ENCODE assay signal across 15 cellular contexts in genomic region chr3:115165701-115166100, GRCh38. TPM values are rescaled to one million over a fixed set of nuclear protein-coding genes. Genes with fewer than 3 reads are reported as not detected.
DNase-seq lines count a peak whose midpoint lies in the region; ATAC-seq and TF ChIP-seq lines count a peak whose summit lies in the region.
"Had no signal": no experiment of that assay in that cellular context is flagged by ENCODE, and none has a peak within 500 bp of the region (broad histone marks: within the 10 kb centered on the region; RNA-seq: fewer than 3 reads in every experiment).

No MANE protein-coding gene starts in this region.

- TF ChIP-seq CTCF in parathyroid adenoma (IDR thresholded peaks at IDR 0.05) (no peak), right lobe of liver (IDR thresholded peaks at IDR 0.05) (no peak)

- peaks cover 1% of the 10 kb centered on the region for H3K27me3 Mint-ChIP-seq in activated CD4-positive, alpha-beta T cell treated with anti-CD3 and anti-CD28 coated beads, Interleukin-2, amount 10 ng/mL, durations not matched to agents 24 days and 14 days
- no peaks in the 10 kb centered on the region for H3K27me3 Mint-ChIP-seq in activated naive CD8-positive, alpha-beta T cell treated with anti-CD3 and anti-CD28 coated beads, Interleukin-2, amount 50 U/mL, for 24 hours
- H3K27me3 Mint-ChIP-seq: stimulated activated memory B cell treated with anti-CD40 and anti-IgM and Interleukin-4, amounts not matched to agents 10 μg/mL and 1 μg/mL and 100 μg/mL, for 72 hours had no signal

- H3K27me3 ChIP-seq in parathyroid adenoma (ENCODE audit: control insufficient read depth, insufficient read depth, low read length) (no peaks in the 10 kb centered on the region), right lobe of liver (no peaks in the 10 kb centered on the region)
- H3K27me3 ChIP-seq: upper lobe of right lung had no signal

- no peaks in the 10 kb centered on the region for H3K36me3 Mint-ChIP-seq in activated CD4-positive, alpha-beta T cell treated with anti-CD3 and anti-CD28 coated beads, Interleukin-2, amount 10 ng/mL, durations not matched to agents 24 days and 14 days (ENCODE audit: low read depth)
- H3K36me3 Mint-ChIP-seq in activated naive CD8-positive, alpha-beta T cell treated with anti-CD3 and anti-CD28 coated beads, Interleukin-2, amount 50 U/mL, for 24 hours (ENCODE audit: low read depth), result peaks cover 2% of the 10 kb centered on the region
- H3K36me3 Mint-ChIP-seq: stimulated activated memory B cell treated with anti-CD40 and anti-IgM and Interleukin-4, amounts not matched to agents 10 μg/mL and 1 μg/mL and 100 μg/mL, for 72 hours had no signal

- WGBS in right lobe of liver (ENCODE audit: insufficient coverage, low coverage, low lambda C conversion rate, missing lambda C conversion rate), result 43% methylated on average over 3 of the region's 3 CpGs

- no peak overlapping the region for H3K9ac ChIP-seq in parathyroid adenoma

- peaks cover 24% of the 10 kb centered on the region for H3K4me1 Mint-ChIP-seq in activated CD4-positive, alpha-beta T cell treated with anti-CD3 and anti-CD28 coated beads, Interleukin-2, amount 10 ng/mL, durations not matched to agents 24 days and 14 days
- peaks cover 27% of the 10 kb centered on the region for H3K4me1 Mint-ChIP-seq in activated naive CD8-positive, alpha-beta T cell treated with anti-CD3 and anti-CD28 coated beads, Interleukin-2, amount 50 U/mL, for 24 hours

- H3K79me2 ChIP-seq in parathyroid adenoma, result no peaks in the 10 kb centered on the region

- no peak overlapping the region for H3K4me2 ChIP-seq in parathyroid adenoma (ENCODE audit: low read length)
- H3K4me2 ChIP-seq: PC-9 had no signal

- H3K9me3 ChIP-seq in parathyroid adenoma (ENCODE audit: control insufficient read depth, low read length), result no peaks in the 10 kb centered on the region
- H3K9me3 ChIP-seq in right lobe of liver, result no peaks in the 10 kb centered on the region
- H3K9me3 ChIP-seq: upper lobe of right lung had no signal

- H3K27ac ChIP-seq in parathyroid adenoma (no peak overlapping the region), right lobe of liver (no peak overlapping the region)
- H3K27ac ChIP-seq: PC-9, upper lobe of right lung had no signal

- H3K4me3 Mint-ChIP-seq in activated CD4-positive, alpha-beta T cell treated with anti-CD3 and anti-CD28 coated beads, Interleukin-2, amount 10 ng/mL, durations not matched to agents 24 days and 14 days, result peak overlapping the region; percentile 44
- no peak overlapping the region for H3K4me3 Mint-ChIP-seq in activated naive CD8-positive, alpha-beta T cell treated with anti-CD3 and anti-CD28 coated beads, Interleukin-2, amount 50 U/mL, for 24 hours
- H3K4me3 Mint-ChIP-seq: endodermal cell; stimulated activated memory B cell treated with anti-CD40 and anti-IgM and Interleukin-4, amounts not matched to agents 10 μg/mL and 1 μg/mL and 100 μg/mL, for 72 hours had no signal

- peak; percentile 57 for ATAC-seq in activated naive CD8-positive, alpha-beta T cell treated with anti-CD3 and anti-CD28 coated beads, Interleukin-2, amount 50 U/mL, for 24 hours
- ATAC-seq in HG02885 (IDR thresholded peaks at IDR 0.05; ENCODE audit: poor library complexity, unreplicated experiment) (no peak), right lobe of liver (no peak)
- ATAC-seq: K562, upper lobe of right lung had no signal

- no peak for TF ChIP-seq POLR2A in right lobe of liver (IDR thresholded peaks at IDR 0.05)

- H3K36me3 ChIP-seq in parathyroid adenoma (ENCODE audit: control insufficient read depth, insufficient read depth, low read length) (no peaks in the 10 kb centered on the region), right lobe of liver (no peaks in the 10 kb centered on the region)
- H3K36me3 ChIP-seq: upper lobe of right lung had no signal

- H3K9me3 Mint-ChIP-seq in activated CD4-positive, alpha-beta T cell treated with anti-CD3 and anti-CD28 coated beads, Interleukin-2, amount 10 ng/mL, durations not matched to agents 24 days and 14 days, result no peaks in the 10 kb centered on the region
- H3K9me3 Mint-ChIP-seq in activated naive CD8-positive, alpha-beta T cell treated with anti-CD3 and anti-CD28 coated beads, Interleukin-2, amount 50 U/mL, for 24 hours, result peaks cover 3% of the 10 kb centered on the region
- H3K9me3 Mint-ChIP-seq: endodermal cell; stimulated activated memory B cell treated with anti-CD40 and anti-IgM and Interleukin-4, amounts not matched to agents 10 μg/mL and 1 μg/mL and 100 μg/mL, for 72 hours had no signal

- no peak overlapping the region for H3K27ac Mint-ChIP-seq in activated CD4-positive, alpha-beta T cell treated with anti-CD3 and anti-CD28 coated beads, Interleukin-2, amount 10 ng/mL, durations not matched to agents 24 days and 14 days
- no peak overlapping the region for H3K27ac Mint-ChIP-seq in activated naive CD8-positive, alpha-beta T cell treated with anti-CD3 and anti-CD28 coated beads, Interleukin-2, amount 50 U/mL, for 24 hours
- H3K27ac Mint-ChIP-seq: endodermal cell; stimulated activated memory B cell treated with anti-CD40 and anti-IgM and Interleukin-4, amounts not matched to agents 10 μg/mL and 1 μg/mL and 100 μg/mL, for 72 hours had no signal

- H3K4me1 ChIP-seq in parathyroid adenoma, result no peaks in the 10 kb centered on the region
- H3K4me1 ChIP-seq in right lobe of liver, result no peaks in the 10 kb centered on the region
- H3K4me1 ChIP-seq: upper lobe of right lung had no signal

- H3K4me3 ChIP-seq in parathyroid adenoma (ENCODE audit: low read depth, low read length), result no peak overlapping the region
- no peak overlapping the region for H3K4me3 ChIP-seq in right lobe of liver
- H3K4me3 ChIP-seq: K562, PC-9, upper lobe of right lung had no signal

- peak; percentile 67 for DNase-seq in activated CD4-positive, alpha-beta T cell treated with anti-CD3 and anti-CD28 coated beads, Interleukin-2, amount 10 ng/mL, durations not matched to agents 24 days and 14 days
- DNase-seq in activated CD4-positive, alpha-beta T cell treated with anti-CD3 and anti-CD28 coated beads, Interleukin-2, amount 50 U/mL, for 48 hours, result no peak
- DNase-seq in M059J (ENCODE audit: low read depth), result peak; percentile 30
- no peak for DNase-seq in activated naive CD8-positive, alpha-beta T cell treated with anti-CD3 and anti-CD28 coated beads, Interleukin-2, amount 50 U/mL, for 24 hours
- no peak for DNase-seq in NCI-H510A treated with DMSO at 0.1 percent for 48 hours (lab: John Stamatoyannopoulos, UW)
- no peak for DNase-seq in right lobe of liver
- DNase-seq: endodermal cell, NCI-H1092 treated with DMSO at 0.1 percent for 48 hours, NCI-H69, PC-9, upper lobe of right lung had no signal

- intact Hi-C loops in activated CD4-positive, alpha-beta T cell treated with anti-CD3 and anti-CD28 coated beads, Interleukin-2, amount 10 ng/mL, durations not matched to agents 24 days and 14 days (cut with micrococcal nuclease), result loop anchor here (1.0 kb wide), 2 partner anchors 8 to 18 kb away; partner anchors contain the start of gene ZBTB20
- intact Hi-C loops in right lobe of liver (cut with DNase I), result no loop called here

- peak overlapping the region; percentile 14 for H2AFZ ChIP-seq in parathyroid adenoma
- H2AFZ ChIP-seq: PC-9 had no signal

RNA-seq across cellular contexts. Expression of gene ZBTB20, which starts 18.6 kb away (rescaled TPM):
- total RNA-seq in activated CD4-positive, alpha-beta T cell treated with anti-CD3 and anti-CD28 coated beads, Interleukin-2, amount 10 ng/mL, durations not matched to agents 24 days and 14 days, result 1.6 and 2.3 TPM in 2 replicates
- 20.0 and 25.9 TPM in 2 replicates for total RNA-seq in M059J (2014; rRNA removed; shearing (Covaris generic))
- 10 to 100 TPM; 36.7 to 59.4 (median 46.7) TPM for total RNA-seq in right lobe of liver

Comparison
In these comparisons a context has a peak if more than half of its experiments do, and no peak if none do; other contexts are left out.
1. DNase-seq: peak in activated CD4-positive, alpha-beta T cell treated with anti-CD3 and anti-CD28 coated beads, Interleukin-2, amount 10 ng/mL, durations not matched to agents 24 days and 14 days (single experiment) and M059J (single experiment); none in activated CD4-positive, alpha-beta T cell treated with anti-CD3 and anti-CD28 coated beads, Interleukin-2, amount 50 U/mL, for 48 hours (0 of 2), activated naive CD8-positive, alpha-beta T cell treated with anti-CD3 and anti-CD28 coated beads, Interleukin-2, amount 50 U/mL, for 24 hours (single experiment), NCI-H510A treated with DMSO at 0.1 percent for 48 hours (single experiment) and right lobe of liver (0 of 3).